2 cellular contexts compared by ENCODE assay signal in genomic region chr20:17531537-17532025, GRCh38.
TF ChIP-seq lines count a peak whose summit lies in the region.

No MANE protein-coding gene starts in this region.

TF ChIP-seq in A549, 52 proteins besides CTCF, POLR2A, EP300 and RAD21 (continued from another document):
- TF ChIP-seq, protein P1, sequence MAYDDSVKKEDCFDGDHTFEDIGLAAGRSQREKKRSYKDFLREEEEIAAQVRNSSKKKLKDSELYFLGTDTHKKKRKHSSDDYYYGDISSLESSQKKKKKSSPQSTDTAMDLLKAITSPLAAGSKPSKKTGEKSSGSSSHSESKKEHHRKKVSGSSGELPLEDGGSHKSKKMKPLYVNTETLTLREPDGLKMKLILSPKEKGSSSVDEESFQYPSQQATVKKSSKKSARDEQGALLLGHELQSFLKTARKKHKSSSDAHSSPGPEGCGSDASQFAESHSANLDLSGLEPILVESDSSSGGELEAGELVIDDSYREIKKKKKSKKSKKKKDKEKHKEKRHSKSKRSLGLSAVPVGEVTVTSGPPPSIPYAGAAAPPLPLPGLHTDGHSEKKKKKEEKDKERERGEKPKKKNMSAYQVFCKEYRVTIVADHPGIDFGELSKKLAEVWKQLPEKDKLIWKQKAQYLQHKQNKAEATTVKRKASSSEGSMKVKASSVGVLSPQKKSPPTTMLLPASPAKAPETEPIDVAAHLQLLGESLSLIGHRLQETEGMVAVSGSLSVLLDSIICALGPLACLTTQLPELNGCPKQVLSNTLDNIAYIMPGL (CRISPR knock-in tag; IDR thresholded peaks at IDR 0.05; ENCODE audit: borderline replicate concordance), result no peak
- TF ChIP-seq MAFK (IDR thresholded peaks at IDR 0.05; ENCODE audit: partially characterized antibody) (peak; percentile 56), KDM1A (IDR thresholded peaks at IDR 0.05; ENCODE audit: low read depth) (no peak), CHD2 (IDR thresholded peaks at IDR 0.05; ENCODE audit: low read length, partially characterized antibody) (no peak), NR3C1 (IDR thresholded peaks at IDR 0.05) (no peak), JUN (IDR thresholded peaks at IDR 0.05) (no peak), MYC (IDR thresholded peaks at IDR 0.05; ENCODE audit: borderline replicate concordance, low read length) (0 out of 2 replicates have a peak, but pooled peaks have one; percentile 6), ZNF302 (CRISPR knock-in tag; IDR thresholded peaks at IDR 0.05) (no peak), TP53 (CRISPR knock-in tag; IDR thresholded peaks at IDR 0.05) (no peak), MAX (IDR thresholded peaks at IDR 0.05) (no peak), FOSB (CRISPR knock-in tag; IDR thresholded peaks at IDR 0.05) (no peak), CBX2 (IDR thresholded peaks at IDR 0.05; ENCODE audit: borderline replicate concordance, low read depth) (no peak), PHF8 (IDR thresholded peaks at IDR 0.05; ENCODE audit: borderline replicate concordance, low read depth) (0 out of 2 replicates have a peak, but pooled peaks have one; percentile 45), ZC3H11A (IDR thresholded peaks at IDR 0.05) (no peak), CHD4 (IDR thresholded peaks at IDR 0.05; ENCODE audit: borderline replicate concordance) (no peak)
- TF ChIP-seq, protein P2, sequence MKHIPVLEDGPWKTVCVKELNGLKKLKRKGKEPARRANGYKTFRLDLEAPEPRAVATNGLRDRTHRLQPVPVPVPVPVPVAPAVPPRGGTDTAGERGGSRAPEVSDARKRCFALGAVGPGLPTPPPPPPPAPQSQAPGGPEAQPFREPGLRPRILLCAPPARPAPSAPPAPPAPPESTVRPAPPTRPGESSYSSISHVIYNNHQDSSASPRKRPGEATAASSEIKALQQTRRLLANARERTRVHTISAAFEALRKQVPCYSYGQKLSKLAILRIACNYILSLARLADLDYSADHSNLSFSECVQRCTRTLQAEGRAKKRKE (CRISPR knock-in tag; IDR thresholded peaks at IDR 0.05; ENCODE audit: low read depth), result no peak
TF ChIP-seq in A549: peak in this region for 3.

TF ChIP-seq in HEK293, 187 proteins besides CTCF, POLR2A, EP300 and RAD21 (continued from another document and continues in another):
- TF ChIP-seq, protein P3, sequence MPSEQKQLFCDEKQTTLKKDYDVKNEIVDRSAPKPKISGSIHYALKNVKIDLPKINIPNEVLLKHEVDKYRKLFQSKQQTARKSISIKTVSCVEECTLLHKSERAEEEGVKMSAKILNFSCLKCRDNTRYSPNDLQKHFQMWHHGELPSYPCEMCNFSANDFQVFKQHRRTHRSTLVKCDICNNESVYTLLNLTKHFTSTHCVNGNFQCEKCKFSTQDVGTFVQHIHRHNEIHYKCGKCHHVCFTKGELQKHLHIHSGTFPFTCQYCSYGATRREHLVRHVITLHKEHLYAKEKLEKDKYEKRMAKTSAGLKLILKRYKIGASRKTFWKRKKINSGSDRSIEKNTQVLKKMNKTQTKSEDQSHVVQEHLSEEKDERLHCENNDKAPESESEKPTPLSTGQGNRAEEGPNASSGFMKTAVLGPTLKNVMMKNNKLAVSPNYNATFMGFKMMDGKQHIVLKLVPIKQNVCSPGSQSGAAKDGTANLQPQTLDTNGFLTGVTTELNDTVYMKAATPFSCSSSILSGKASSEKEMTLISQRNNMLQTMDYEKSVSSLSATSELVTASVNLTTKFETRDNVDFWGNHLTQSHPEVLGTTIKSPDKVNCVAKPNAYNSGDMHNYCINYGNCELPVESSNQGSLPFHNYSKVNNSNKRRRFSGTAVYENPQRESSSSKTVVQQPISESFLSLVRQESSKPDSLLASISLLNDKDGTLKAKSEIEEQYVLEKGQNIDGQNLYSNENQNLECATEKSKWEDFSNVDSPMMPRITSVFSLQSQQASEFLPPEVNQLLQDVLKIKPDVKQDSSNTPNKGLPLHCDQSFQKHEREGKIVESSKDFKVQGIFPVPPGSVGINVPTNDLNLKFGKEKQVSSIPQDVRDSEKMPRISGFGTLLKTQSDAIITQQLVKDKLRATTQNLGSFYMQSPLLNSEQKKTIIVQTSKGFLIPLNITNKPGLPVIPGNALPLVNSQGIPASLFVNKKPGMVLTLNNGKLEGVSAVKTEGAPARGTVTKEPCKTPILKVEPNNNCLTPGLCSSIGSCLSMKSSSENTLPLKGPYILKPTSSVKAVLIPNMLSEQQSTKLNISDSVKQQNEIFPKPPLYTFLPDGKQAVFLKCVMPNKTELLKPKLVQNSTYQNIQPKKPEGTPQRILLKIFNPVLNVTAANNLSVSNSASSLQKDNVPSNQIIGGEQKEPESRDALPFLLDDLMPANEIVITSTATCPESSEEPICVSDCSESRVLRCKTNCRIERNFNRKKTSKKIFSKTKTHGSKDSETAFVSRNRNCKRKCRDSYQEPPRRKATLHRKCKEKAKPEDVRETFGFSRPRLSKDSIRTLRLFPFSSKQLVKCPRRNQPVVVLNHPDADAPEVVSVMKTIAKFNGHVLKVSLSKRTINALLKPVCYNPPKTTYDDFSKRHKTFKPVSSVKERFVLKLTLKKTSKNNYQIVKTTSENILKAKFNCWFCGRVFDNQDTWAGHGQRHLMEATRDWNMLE (tag by site-specific recombination; conservative IDR thresholded peaks at IDR 0.05; ENCODE audit: low read depth), result no peak
- TF ChIP-seq ZNF335 (tag by site-specific recombination; conservative IDR thresholded peaks at IDR 0.05) (peak; percentile 71), ZBTB7A (tag by site-specific recombination; IDR thresholded peaks at IDR 0.05; ENCODE audit: low read depth) (no peak), ZXDB (tag by site-specific recombination; IDR thresholded peaks at IDR 0.05) (no peak), ZNF26 (tag by site-specific recombination; IDR thresholded peaks at IDR 0.05) (no peak), ZNF416 (tag by site-specific recombination; IDR thresholded peaks at IDR 0.05) (no peak), ZNF248 (tag by site-specific recombination; IDR thresholded peaks at IDR 0.05) (no peak), ZNF664 (tag by site-specific recombination; IDR thresholded peaks at IDR 0.05) (no peak), ZNF76 (tag by site-specific recombination; IDR thresholded peaks at IDR 0.05; ENCODE audit: borderline replicate concordance, low read depth) (no peak), ZNF623 (tag by site-specific recombination; IDR thresholded peaks at IDR 0.05) (no peak), ELK4 (IDR thresholded peaks at IDR 0.05; ENCODE audit: borderline replicate concordance, low read depth, low read length) (no peak), ZNF626 (tag by site-specific recombination; IDR thresholded peaks at IDR 0.05) (no peak), ZBTB10 (tag by site-specific recombination; IDR thresholded peaks at IDR 0.05) (no peak), ZBTB21 (tag by site-specific recombination; IDR thresholded peaks at IDR 0.05) (no peak), KLF10 (tag by site-specific recombination; IDR thresholded peaks at IDR 0.05) (no peak), ZNF404 (tag by site-specific recombination; IDR thresholded peaks at IDR 0.05) (no peak), ZNF660 (tag by site-specific recombination; IDR thresholded peaks at IDR 0.05) (no peak), PRDM10 (tag by site-specific recombination; IDR thresholded peaks at IDR 0.05) (peak; percentile 88), ZNF341 (tag by site-specific recombination; IDR thresholded peaks at IDR 0.05; ENCODE audit: low read depth) (no peak), ZIC2 (tag by site-specific recombination; IDR thresholded peaks at IDR 0.05) (no peak), ZNF558 (tag by site-specific recombination; IDR thresholded peaks at IDR 0.05) (no peak), KLF7 (tag by site-specific recombination; IDR thresholded peaks at IDR 0.05; ENCODE audit: borderline replicate concordance) (no peak), ZFP37 (tag by site-specific recombination; IDR thresholded peaks at IDR 0.05) (no peak)
- TF ChIP-seq, protein P4, sequence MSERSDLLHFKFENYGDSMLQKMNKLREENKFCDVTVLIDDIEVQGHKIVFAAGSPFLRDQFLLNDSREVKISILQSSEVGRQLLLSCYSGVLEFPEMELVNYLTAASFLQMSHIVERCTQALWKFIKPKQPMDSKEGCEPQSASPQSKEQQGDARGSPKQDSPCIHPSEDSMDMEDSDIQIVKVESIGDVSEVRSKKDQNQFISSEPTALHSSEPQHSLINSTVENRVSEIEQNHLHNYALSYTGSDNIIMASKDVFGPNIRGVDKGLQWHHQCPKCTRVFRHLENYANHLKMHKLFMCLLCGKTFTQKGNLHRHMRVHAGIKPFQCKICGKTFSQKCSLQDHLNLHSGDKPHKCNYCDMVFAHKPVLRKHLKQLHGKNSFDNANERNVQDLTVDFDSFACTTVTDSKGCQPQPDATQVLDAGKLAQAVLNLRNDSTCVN (tag by site-specific recombination; optimal IDR thresholded peaks at IDR 0.05), result peak; percentile 8
- TF ChIP-seq, protein P5, sequence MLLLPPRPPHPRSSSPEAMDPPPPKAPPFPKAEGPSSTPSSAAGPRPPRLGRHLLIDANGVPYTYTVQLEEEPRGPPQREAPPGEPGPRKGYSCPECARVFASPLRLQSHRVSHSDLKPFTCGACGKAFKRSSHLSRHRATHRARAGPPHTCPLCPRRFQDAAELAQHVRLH (tag by site-specific recombination; IDR thresholded peaks at IDR 0.05), result no peak
- TF ChIP-seq, protein P6, sequence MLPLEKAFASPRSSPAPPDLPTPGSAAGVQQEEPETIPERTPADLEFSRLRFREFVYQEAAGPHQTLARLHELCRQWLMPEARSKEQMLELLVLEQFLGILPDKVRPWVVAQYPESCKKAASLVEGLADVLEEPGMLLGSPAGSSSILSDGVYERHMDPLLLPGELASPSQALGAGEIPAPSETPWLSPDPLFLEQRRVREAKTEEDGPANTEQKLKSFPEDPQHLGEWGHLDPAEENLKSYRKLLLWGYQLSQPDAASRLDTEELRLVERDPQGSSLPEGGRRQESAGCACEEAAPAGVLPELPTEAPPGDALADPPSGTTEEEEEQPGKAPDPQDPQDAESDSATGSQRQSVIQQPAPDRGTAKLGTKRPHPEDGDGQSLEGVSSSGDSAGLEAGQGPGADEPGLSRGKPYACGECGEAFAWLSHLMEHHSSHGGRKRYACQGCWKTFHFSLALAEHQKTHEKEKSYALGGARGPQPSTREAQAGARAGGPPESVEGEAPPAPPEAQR (tag by site-specific recombination; IDR thresholded peaks at IDR 0.05), result no peak
